In the genomic region with DNA sequence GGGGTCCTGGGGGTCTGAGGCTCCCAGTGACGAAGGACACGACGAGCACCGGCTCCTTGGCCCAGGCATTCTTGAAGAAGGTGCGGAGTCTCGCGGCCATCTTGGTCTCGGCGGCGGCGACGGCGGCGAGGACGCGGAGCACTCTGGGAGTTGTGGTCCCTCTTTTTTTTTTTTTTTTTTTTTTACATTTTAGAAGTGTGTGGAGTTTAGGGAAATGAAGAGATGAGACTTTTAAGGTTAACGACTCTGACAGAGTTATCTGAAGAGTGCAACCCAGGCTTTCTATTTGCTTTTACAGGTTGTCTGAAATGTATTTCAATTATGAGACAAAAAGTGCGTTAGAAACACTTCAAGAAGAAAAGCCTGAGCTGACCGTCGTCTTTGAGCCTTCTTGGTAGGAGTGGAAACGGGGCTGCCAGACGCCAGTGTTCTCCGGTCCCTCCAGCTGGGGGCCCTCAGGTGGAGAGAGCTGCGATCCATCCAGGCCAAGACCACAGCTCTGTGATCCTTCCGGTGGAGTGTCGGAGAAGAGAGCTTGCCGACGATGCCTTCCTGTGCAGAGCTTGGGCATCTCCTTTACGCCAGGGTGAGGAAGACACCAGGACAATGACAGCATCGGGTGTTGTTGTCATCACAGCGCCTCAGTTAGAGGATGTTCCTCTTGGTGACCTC, we compare ENCODE assay signal across 8 cellular contexts. TPM values are rescaled to one million over a fixed set of nuclear protein-coding genes. Genes with fewer than 3 reads are reported as not detected.
DNase-seq lines count a peak whose midpoint lies in the region; ATAC-seq and TF ChIP-seq lines count a peak whose summit lies in the region.

No MANE protein-coding gene starts in this region.

- no peak for TF ChIP-seq EP300 in upper lobe of left lung (IDR thresholded peaks at IDR 0.05)

- no peaks in the 10 kb centered on the region for H3K9me3 ChIP-seq in upper lobe of left lung

- no peak overlapping the region for H3K27ac Mint-ChIP-seq in nephron progenitor cell

- peaks cover 19% of the 10 kb centered on the region for H3K9me3 Mint-ChIP-seq in nephron progenitor cell

- DNase-seq in DMS153 treated with DMSO at 0.1 percent for 48 hours (lab: John Stamatoyannopoulos, UW; ENCODE audit: unreplicated experiment) (peak; percentile 24), NAMALWA (ENCODE audit: low spot score) (peak; percentile 66), germinal center (ENCODE audit: low spot score) (peak; percentile 17), nephron progenitor cell (peak; percentile 39), upper lobe of left lung (peak; percentile 62 to 93), GM20000 (ENCODE audit: low spot score) (no peak), MV-4-11 (lab: John Stamatoyannopoulos, UW) (no peak)
- DNase-seq in activated T-cell treated with anti-CD3 and anti-CD28 coated beads, Interleukin-2, amount 50 U/mL, for 48 hours = peak; percentile 47 to 53

- no peak for TF ChIP-seq CTCF in nephron progenitor cell (IDR thresholded peaks at IDR 0.05)
- TF ChIP-seq CTCF in upper lobe of left lung (IDR thresholded peaks at IDR 0.05) = no peak
- no peak for TF ChIP-seq CTCF in GM20000 (IDR thresholded peaks at IDR 0.05; ENCODE audit: extremely low read depth, missing control alignments)

- no peaks in the 10 kb centered on the region for H3K27me3 ChIP-seq in upper lobe of left lung

- H3K36me3 ChIP-seq in upper lobe of left lung = no peaks in the 10 kb centered on the region

- TF ChIP-seq POLR2A in upper lobe of left lung (IDR thresholded peaks at IDR 0.05) = no peak

- H3K4me1 Mint-ChIP-seq in nephron progenitor cell = peaks cover 30% of the 10 kb centered on the region

- peak in 1 of 2 donors; percentile 87 for ATAC-seq in upper lobe of left lung (ENCODE audit: low FRiP score in 2 of 2)

- H3K4me1 ChIP-seq in upper lobe of left lung = peaks cover 0 to 4% (median 0%) of the 10 kb centered on the region in 4 donors

- 24 to 28% methylated on average over 31 of the region's 31 CpGs for WGBS in upper lobe of left lung, 2 donors

- H3K36me3 Mint-ChIP-seq in nephron progenitor cell (ENCODE audit: low read depth) = peaks cover 19% of the 10 kb centered on the region

- H3K27ac ChIP-seq in upper lobe of left lung = peak overlapping the region in 1 of 4 donors; percentile 59

- H3K4me3 ChIP-seq in upper lobe of left lung = peak overlapping the region in 3 of 4 donors; percentile 32 to 47 (median 36)

- H3K4me3 Mint-ChIP-seq in nephron progenitor cell = peak overlapping the region; percentile 71

- H3K27me3 Mint-ChIP-seq in nephron progenitor cell (ENCODE audit: low read depth, poor library complexity) = peaks cover 18% of the 10 kb centered on the region

RNA-seq across cellular contexts. Expression of gene OR2B11, which starts 9.7 kb away (rescaled TPM):
- not detected for total RNA-seq in upper lobe of left lung

RNA-seq across cellular contexts. Expression of gene NLRP3, which starts 32.3 kb away (rescaled TPM):
- 10 to 100 TPM in 1 of 6 donors, 1 to 10 TPM in 5; 2.6 to 13.6 (median 6.0) TPM for total RNA-seq in upper lobe of left lung

Comparison
In these comparisons a context has a peak if more than half of its experiments do, and no peak if none do; other contexts are left out.
1. DNase-seq: peak in DMS153 treated with DMSO at 0.1 percent for 48 hours (single experiment), NAMALWA (single experiment), activated T-cell treated with anti-CD3 and anti-CD28 coated beads, Interleukin-2, amount 50 U/mL, for 48 hours (2 of 2), germinal center (single experiment), nephron progenitor cell (single experiment) and upper lobe of left lung (2 of 2); none in GM20000 (single experiment) and MV-4-11 (single experiment).